Comparison of ENCODE assay signal across 8 cellular contexts in genomic region chr2:39119732-39120520, GRCh38. TPM values are rescaled to one million over a fixed set of nuclear protein-coding genes. Genes with fewer than 3 reads are reported as not detected.
A peak's percentile ranks its signal among the peaks of the same experiment; 100 is the strongest.
DNase-seq lines count a peak whose midpoint lies in the region; ATAC-seq lines count a peak whose summit lies in the region.

No MANE protein-coding gene starts in this region.

- H3K27ac ChIP-seq in esophagus (ENCODE audit: low read depth in 2 of 2, low read length in 1 of 2) = peak overlapping the region; percentile 95 to 98
- H3K27ac ChIP-seq in muscle layer of colon (ENCODE audit: low read depth, low read length) = peak overlapping the region; percentile 82

- H3K36me3 Mint-ChIP-seq in activated T-cell treated with anti-CD3 and anti-CD28 coated beads, Interleukin-2, amount 50 U/mL, for 24 hours (ENCODE audit: low read depth) = peaks cover 61% of the 10 kb centered on the region
- H3K36me3 Mint-ChIP-seq in stimulated activated naive CD8-positive, alpha-beta T cell treated with anti-CD3 and anti-CD28 coated beads, Interleukin-15, Interleukin-2, amounts not matched to agents 100 ng/mL and 50 ng/mL, for 24 hours (ENCODE audit: low read depth) = peaks cover 33% of the 10 kb centered on the region

- peak overlapping the region; percentile 88 for H3K27ac Mint-ChIP-seq in activated T-cell treated with anti-CD3 and anti-CD28 coated beads, Interleukin-2, amount 50 U/mL, for 24 hours
- H3K27ac Mint-ChIP-seq in stimulated activated naive CD8-positive, alpha-beta T cell treated with anti-CD3 and anti-CD28 coated beads, Interleukin-15, Interleukin-2, amounts not matched to agents 100 ng/mL and 50 ng/mL, for 24 hours = peak overlapping the region; percentile 84

- DNase-seq in AG20443 (ENCODE audit: low spot score) (peak; percentile 85), NCI-H82 treated with DMSO at 0.1 percent for 48 hours (lab: John Stamatoyannopoulos, UW; ENCODE audit: unreplicated experiment) (peak; percentile 63)
- peak; percentile 80 for DNase-seq in activated T-cell treated with anti-CD3 and anti-CD28 coated beads, Interleukin-2, amount 50 U/mL, for 24 hours

- H3K4me1 Mint-ChIP-seq in activated T-cell treated with anti-CD3 and anti-CD28 coated beads, Interleukin-2, amount 50 U/mL, for 24 hours (ENCODE audit: low read depth) = peaks cover 65% of the 10 kb centered on the region
- H3K4me1 Mint-ChIP-seq in stimulated activated naive CD8-positive, alpha-beta T cell treated with anti-CD3 and anti-CD28 coated beads, Interleukin-15, Interleukin-2, amounts not matched to agents 100 ng/mL and 50 ng/mL, for 24 hours (ENCODE audit: low read depth) = peaks cover 66% of the 10 kb centered on the region

- H3K27me3 ChIP-seq in esophagus (ENCODE audit: control insufficient read depth in 1 of 2, insufficient read depth in 2 of 2, low read length in 2 of 2) (no peaks in the 10 kb centered on the region), muscle layer of colon (ENCODE audit: control insufficient read depth in 1 of 2, insufficient read depth in 2 of 2, low read length in 2 of 2) (no peaks in the 10 kb centered on the region)

- H3K4me3 Mint-ChIP-seq in activated T-cell treated with anti-CD3 and anti-CD28 coated beads, Interleukin-2, amount 50 U/mL, for 24 hours = peak overlapping the region; percentile 86
- H3K4me3 Mint-ChIP-seq in stimulated activated naive CD8-positive, alpha-beta T cell treated with anti-CD3 and anti-CD28 coated beads, Interleukin-15, Interleukin-2, amounts not matched to agents 100 ng/mL and 50 ng/mL, for 24 hours = peak overlapping the region; percentile 89

- H3K9ac ChIP-seq in muscle layer of colon (ENCODE audit: low read length) = peak overlapping the region; percentile 67

- H3K4me1 ChIP-seq in esophagus (ENCODE audit: control insufficient read depth in 2 of 2, insufficient read depth in 2 of 2, low read length in 1 of 2) = no peaks in the 10 kb centered on the region
- H3K4me1 ChIP-seq in muscle layer of colon (ENCODE audit: insufficient read depth, low read length) = peaks cover 29% of the 10 kb centered on the region

- no peaks in the 10 kb centered on the region for H3K9me3 ChIP-seq in esophagus (ENCODE audit: control insufficient read depth in 2 of 2, insufficient read depth in 1 of 2, low read depth in 1 of 2, low read length in 1 of 2)
- no peaks in the 10 kb centered on the region for H3K9me3 ChIP-seq in muscle layer of colon (ENCODE audit: low read length)

- no peaks in the 10 kb centered on the region for H3K27me3 Mint-ChIP-seq in activated T-cell treated with anti-CD3 and anti-CD28 coated beads, Interleukin-2, amount 50 U/mL, for 24 hours
- no peaks in the 10 kb centered on the region for H3K27me3 Mint-ChIP-seq in stimulated activated naive CD8-positive, alpha-beta T cell treated with anti-CD3 and anti-CD28 coated beads, Interleukin-15, Interleukin-2, amounts not matched to agents 100 ng/mL and 50 ng/mL, for 24 hours

- 0% methylated on average over 51 to 63 of the region's 63 CpGs for WGBS in esophagus, 2 donors

- no peaks in the 10 kb centered on the region for H3K36me3 ChIP-seq in esophagus (ENCODE audit: control insufficient read depth in 2 of 2, insufficient read depth in 2 of 2, low read length in 1 of 2)
- no peaks in the 10 kb centered on the region for H3K36me3 ChIP-seq in muscle layer of colon (ENCODE audit: insufficient read depth, low read length)

- H3K9me3 Mint-ChIP-seq in activated T-cell treated with anti-CD3 and anti-CD28 coated beads, Interleukin-2, amount 50 U/mL, for 24 hours = no peaks in the 10 kb centered on the region
- peaks cover 5% of the 10 kb centered on the region for H3K9me3 Mint-ChIP-seq in stimulated activated naive CD8-positive, alpha-beta T cell treated with anti-CD3 and anti-CD28 coated beads, Interleukin-15, Interleukin-2, amounts not matched to agents 100 ng/mL and 50 ng/mL, for 24 hours

- ATAC-seq in GM18861 (IDR thresholded peaks at IDR 0.05; ENCODE audit: unreplicated experiment) (peak; percentile 21), HG03095 (IDR thresholded peaks at IDR 0.05; ENCODE audit: unreplicated experiment) (peak; percentile 45)

- H3K4me3 ChIP-seq in esophagus (ENCODE audit: low read depth in 1 of 2, low read length in 2 of 2) (peak overlapping the region; percentile 75 to 94), muscle layer of colon (ENCODE audit: low read depth in 1 of 2, low read length in 2 of 2) (peak overlapping the region; percentile 56 to 75)

RNA-seq across cellular contexts. Expression of gene SOS1, which starts 0.9 kb away (rescaled TPM):
- polyA plus RNA-seq in esophagus = 1 to 10 TPM; 5.5 to 5.8 TPM

Comparison
In these comparisons a context has a peak if more than half of its experiments do, and no peak if none do; other contexts are left out.
1. Peak in every context shown above with its lines: DNase-seq, ATAC-seq, H3K4me3 ChIP-seq and H3K27ac ChIP-seq.